In genomic region chr7:141558544-141559183, GRCh38 we compare ENCODE assay signal across 8 cellular contexts. TPM values are rescaled to one million over a fixed set of nuclear protein-coding genes. Genes with fewer than 3 reads are reported as not detected.
DNase-seq lines count a peak whose midpoint lies in the region; ATAC-seq and TF ChIP-seq lines count a peak whose summit lies in the region.

No MANE protein-coding gene starts in this region.

- DNase-seq in NCI-H1436 treated with DMSO at 0.1 percent for 48 hours (lab: John Stamatoyannopoulos, UW) (peak; percentile 81), testis (no peak), AG20443 (ENCODE audit: low spot score) (no peak), SK-N-DZ (ENCODE audit: low spot score) (no peak)
- peak; percentile 51 for DNase-seq in central memory CD4-positive, alpha-beta T cell

- H3K27ac ChIP-seq in testis (no peak overlapping the region), gastroesophageal sphincter (no peak overlapping the region)

- H3K4me1 ChIP-seq in testis = peaks cover 4% of the 10 kb centered on the region
- no peaks in the 10 kb centered on the region for H3K4me1 ChIP-seq in gastroesophageal sphincter

- no peak for TF ChIP-seq EP300 in gastroesophageal sphincter (IDR thresholded peaks at IDR 0.05)

- TF ChIP-seq CTCF in testis (IDR thresholded peaks at IDR 0.05) = no peak
- TF ChIP-seq CTCF in gastroesophageal sphincter (IDR thresholded peaks at IDR 0.05) = no peak

- H3K9me3 ChIP-seq in testis (no peaks in the 10 kb centered on the region), gastroesophageal sphincter (peaks cover 0 to 7% (median 0%) of the 10 kb centered on the region in 3 donors)

- H3K4me3 ChIP-seq in testis (no peak overlapping the region), gastroesophageal sphincter (no peak overlapping the region)

- intact Hi-C loops in testis (cut with DNase I; ENCODE audit: low total_unique reads) = no loop called here

- no peaks in the 10 kb centered on the region for H3K36me3 ChIP-seq in testis (ENCODE audit: low read depth, missing control alignments)
- H3K36me3 ChIP-seq in gastroesophageal sphincter = peaks cover 0 to 45% of the 10 kb centered on the region in 2 donors

- TF ChIP-seq POLR2A in testis (IDR thresholded peaks at IDR 0.05) = no peak
- TF ChIP-seq POLR2A in gastroesophageal sphincter (IDR thresholded peaks at IDR 0.05) = no peak

- peak; percentile 57 for ATAC-seq in GM18508 (IDR thresholded peaks at IDR 0.05; ENCODE audit: insufficient read depth, unreplicated experiment)
- peak; percentile 54 for ATAC-seq in GM21825 (IDR thresholded peaks at IDR 0.05; ENCODE audit: unreplicated experiment)
- no peak for ATAC-seq in gastroesophageal sphincter

- WGBS in testis, 2 donors = 77 to 79% methylated on average over 3 of the region's 3 CpGs
- 65 to 72% methylated on average over 3 of the region's 3 CpGs for WGBS in gastroesophageal sphincter (ENCODE audit: low coverage in 1 of 2), 2 donors

- H3K27me3 ChIP-seq in testis = no peaks in the 10 kb centered on the region
- H3K27me3 ChIP-seq in gastroesophageal sphincter = no peaks in the 10 kb centered on the region

RNA-seq across cellular contexts. Expression of gene AGK, which starts 7.5 kb away (rescaled TPM):
- total RNA-seq in testis (10 to 100 TPM; 25.1 to 32.4 TPM), gastroesophageal sphincter (10 to 100 TPM; 21.0 to 30.8 (median 25.5) TPM)
- polyA plus RNA-seq in testis (ENCODE audit: insufficient read depth, low read depth, low replicate concordance) = 14.9 TPM
- 44.6 and 49.8 TPM in 2 replicates for polyA plus RNA-seq in SK-N-DZ (2014; cell fraction: cytosol; rRNA removed)
- polyA plus RNA-seq in SK-N-DZ (2014; cell fraction: nucleus; rRNA removed) = 48.2 and 61.3 TPM in 2 replicates

Comparison
In these comparisons a context has a peak if more than half of its experiments do, and no peak if none do; other contexts are left out.
1. DNase-seq: peak in NCI-H1436 treated with DMSO at 0.1 percent for 48 hours (single experiment) and central memory CD4-positive, alpha-beta T cell (single experiment); none in testis (single experiment), AG20443 (single experiment) and SK-N-DZ (single experiment).